ENCODE assay signal across 15 cellular contexts in the genomic region with DNA sequence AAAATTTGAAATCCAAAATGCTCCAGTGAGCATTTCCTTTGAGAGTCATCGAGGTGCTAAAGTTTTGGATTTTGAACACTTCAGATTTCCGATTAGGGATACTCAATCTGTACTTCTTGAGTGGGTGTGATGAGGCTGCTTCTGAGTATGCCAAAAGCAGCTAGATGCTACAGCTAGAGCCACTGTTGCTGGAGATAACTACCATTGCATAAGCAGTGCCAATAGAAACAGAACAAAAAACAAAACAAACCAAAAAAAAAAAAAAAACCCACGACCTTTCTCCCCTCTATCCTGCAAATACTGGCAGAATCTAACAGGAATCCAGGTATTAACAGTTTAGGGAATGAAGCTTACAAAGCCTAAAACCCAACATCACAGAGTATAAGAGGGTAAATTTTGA. TPM values are rescaled to one million over a fixed set of nuclear protein-coding genes. Genes with fewer than 3 reads are reported as not detected.
A peak's percentile ranks its signal among the peaks of the same experiment; 100 is the strongest.
DNase-seq lines count a peak whose midpoint lies in the region; ATAC-seq and TF ChIP-seq lines count a peak whose summit lies in the region.
"Had no signal": no experiment of that assay in that cellular context is flagged by ENCODE, and none has a peak within 500 bp of the region (broad histone marks: within the 10 kb centered on the region; RNA-seq: fewer than 3 reads in every experiment).

No MANE protein-coding gene starts in this region.

- no peak overlapping the region for H2AK9ac ChIP-seq in IMR-90 (replicated peaks; ENCODE audit: low read depth, low read length, poor library complexity)

- no peak for TF ChIP-seq CTCF in IMR-90 (conservative IDR thresholded peaks at IDR 0.05; ENCODE audit: low read depth, low read length)
- no peak for TF ChIP-seq CTCF in left ventricle myocardium inferior (IDR thresholded peaks at IDR 0.05; ENCODE audit: borderline replicate concordance)
- no peak for TF ChIP-seq CTCF in tibial artery (IDR thresholded peaks at IDR 0.05)

- H3K9ac ChIP-seq in IMR-90 (ENCODE audit: low read depth, low read length) (no peak overlapping the region), stomach smooth muscle (ENCODE audit: low read length in 2 of 2) (no peak overlapping the region)
- H3K9ac ChIP-seq: GM23248 had no signal

- H4K5ac ChIP-seq in IMR-90 (ENCODE audit: low read depth, low read length): no peak overlapping the region

- no peak overlapping the region for H3K18ac ChIP-seq in IMR-90 (ENCODE audit: low read depth, low read length)

- no CpG with 5 or more reads among the region's 3 CpGs for WGBS in IMR-90 (ENCODE audit: extremely low coverage in 2 of 2, insufficient read length in 1 of 2), 2 experiments

- BruUV-seq in IMR-90 (replicated peaks; lab: Mats Ljungman, UMichigan): no TSS peak

- H3K4me3 ChIP-seq in IMR-90 (ENCODE audit: insufficient read depth, low read depth, low read length) (no peak overlapping the region), left ventricle myocardium inferior (no peak overlapping the region), stomach smooth muscle (ENCODE audit: low read length in 2 of 2) (no peak overlapping the region), tibial artery (no peak overlapping the region)
- H3K4me3 ChIP-seq: GM23248, Peyer's patch, SK-N-MC had no signal

- H2AK5ac ChIP-seq in IMR-90 (ENCODE audit: low read depth, low read length): no peak overlapping the region

- H3K23ac ChIP-seq in IMR-90 (ENCODE audit: low read depth, low read length): no peak overlapping the region

- H4K8ac ChIP-seq in IMR-90 (ENCODE audit: low read depth in 2 of 2, low read length in 2 of 2): no peak overlapping the region

- H3K14ac ChIP-seq in IMR-90 (replicated peaks; ENCODE audit: low read depth, low read length): no peak overlapping the region

- no peak overlapping the region for H3K56ac ChIP-seq in IMR-90 (ENCODE audit: extremely low read depth, insufficient read depth, low read length)

- H3K79me1 ChIP-seq in IMR-90 (ENCODE audit: low read depth in 1 of 2, low read length in 2 of 2): no peaks in the 10 kb centered on the region; a peak in 1 of 4 replicates

- no peaks in the 10 kb centered on the region for H3K27me3 ChIP-seq in IMR-90 (ENCODE audit: control insufficient read depth, insufficient read depth, low read length)
- no peaks in the 10 kb centered on the region for H3K27me3 ChIP-seq in left ventricle myocardium inferior (ENCODE audit: low read depth)
- no peaks in the 10 kb centered on the region for H3K27me3 ChIP-seq in stomach smooth muscle (ENCODE audit: control insufficient read depth in 1 of 2, insufficient read depth in 2 of 2, low read length in 2 of 2)
- H3K27me3 ChIP-seq in tibial artery: no peaks in the 10 kb centered on the region
- H3K27me3 ChIP-seq: Peyer's patch had no signal

- H4K91ac ChIP-seq in IMR-90 (ENCODE audit: insufficient read depth, low read depth, low read length): no peak overlapping the region

- H2AFZ ChIP-seq in IMR-90 (replicated peaks; ENCODE audit: low read length, poor library complexity): no peak overlapping the region
- H2AFZ ChIP-seq: GM23248 had no signal

- peak overlapping the region; percentile 39; the same call in 1 of the 2 replicates for H3K4me2 ChIP-seq in IMR-90 (ENCODE audit: low read depth, low read length)

- H3K9me3 ChIP-seq in IMR-90 (ENCODE audit: control insufficient read depth, insufficient read depth, low read length): no peaks in the 10 kb centered on the region
- no peaks in the 10 kb centered on the region for H3K9me3 ChIP-seq in left ventricle myocardium inferior (replicated peaks)
- H3K9me3 ChIP-seq in stomach smooth muscle (ENCODE audit: control insufficient read depth in 2 of 2, low read length in 2 of 2): no peaks in the 10 kb centered on the region
- H3K9me3 ChIP-seq in tibial artery: no peaks in the 10 kb centered on the region
- H3K9me3 ChIP-seq: Peyer's patch had no signal

- H2BK15ac ChIP-seq in IMR-90 (ENCODE audit: low read depth, low read length): no peak overlapping the region

- 0 out of 2 replicates have a peak, but pooled peaks cover 3% of the 10 kb centered on the region for H3K9me1 ChIP-seq in IMR-90 (ENCODE audit: insufficient read depth, low read length)

- H4K20me1 ChIP-seq in IMR-90 (ENCODE audit: insufficient read depth, low read length): 0 out of 2 replicates have a peak, but pooled peaks cover 5% of the 10 kb centered on the region

- intact Hi-C loops in IMR-90 (cut with micrococcal nuclease): no loop called here
- intact Hi-C loops in left ventricle myocardium inferior (cut with micrococcal nuclease): no loop called here
- intact Hi-C loops in tibial artery (cut with DNase I; ENCODE audit: low total_unique reads): no loop called here

- dilution Hi-C loops in IMR-90 (cut with HindIII; ENCODE audit: low sequenced_read_pairs, unreplicated experiment): no loop called here

- ATAC-seq in IMR-90 (ENCODE audit: low read depth): peak; percentile 11; the same call in 1 of the 2 replicates
- ATAC-seq in GM18511 (IDR thresholded peaks at IDR 0.05; ENCODE audit: unreplicated experiment): no peak
- ATAC-seq in GM18870 (IDR thresholded peaks at IDR 0.05; ENCODE audit: unreplicated experiment): no peak

- in situ Hi-C loops in IMR-90 (cut with MboI; ENCODE audit: low sequenced_read_pairs): no loop called here

- H3K36me3 ChIP-seq in IMR-90 (ENCODE audit: control insufficient read depth, insufficient read depth, low read length) (peaks cover 5% of the 10 kb centered on the region), left ventricle myocardium inferior (peaks cover 26% of the 10 kb centered on the region), stomach smooth muscle (ENCODE audit: control insufficient read depth in 2 of 2, insufficient read depth in 2 of 2, low read length in 2 of 2) (peaks cover 3% of the 10 kb centered on the region in 2 donors), tibial artery (peaks cover 6 to 22% (median 15%) of the 10 kb centered on the region in 3 donors)
- H3K36me3 ChIP-seq: Peyer's patch had no signal

- no peak for TF ChIP-seq POLR2A in IMR-90 (IDR thresholded peaks at IDR 0.05; ENCODE audit: low read depth, low read length)

- CTCF ChIA-PET in IMR-90 (lab: Yijun Ruan, JAX): interaction anchor here (0.6 to 0.9 kb wide), 2 partner anchors 14 to 97 kb away, joined by 3 to 4 read pairs; no protein-coding TSS in a partner anchor

- no peak overlapping the region for H2BK5ac ChIP-seq in IMR-90 (ENCODE audit: low read depth, low read length, poor library complexity, severe bottlenecking)

- no peak overlapping the region for H2BK20ac ChIP-seq in IMR-90 (ENCODE audit: low read depth, low read length)

- H3K4ac ChIP-seq in IMR-90 (ENCODE audit: low read depth, low read length): no peak overlapping the region

- H3K4me1 ChIP-seq in IMR-90 (ENCODE audit: control insufficient read depth, insufficient read depth, low read length): peaks cover 1% of the 10 kb centered on the region
- peaks cover 30% of the 10 kb centered on the region for H3K4me1 ChIP-seq in left ventricle myocardium inferior
- H3K4me1 ChIP-seq in stomach smooth muscle (ENCODE audit: control insufficient read depth, insufficient read depth, low read length): peaks cover 2% of the 10 kb centered on the region
- H3K4me1 ChIP-seq in tibial artery: peaks cover 0 to 17% (median 6%) of the 10 kb centered on the region in 4 donors

- TF ChIP-seq RAD21 in IMR-90 (IDR thresholded peaks at IDR 0.05; ENCODE audit: low read length): no peak

- H2BK120ac ChIP-seq in IMR-90 (ENCODE audit: low read depth, low read length): no peak overlapping the region

- DNase-seq in IMR-90: no peak
- no peak for DNase-seq in left ventricle myocardium inferior
- DNase-seq in tibial artery: no peak
- DNase-seq: ACHN, GM23248, HCEC 1CT, NCI-H1092 treated with DMSO at 0.1 percent for 48 hours, NCI-H2081, Peyer's patch had no signal

- H3K27ac ChIP-seq in IMR-90 (ENCODE audit: insufficient read depth, low read length): no peak overlapping the region
- H3K27ac ChIP-seq in cingulate gyrus (ENCODE audit: low read depth, low read length): peak overlapping the region; percentile 39
- peak overlapping the region; percentile 61 for H3K27ac ChIP-seq in left ventricle myocardium inferior (replicated peaks)
- H3K27ac ChIP-seq in stomach smooth muscle (ENCODE audit: low read length): peak overlapping the region; percentile 2
- peak overlapping the region in 1 of 2 donors; percentile 30 for H3K27ac ChIP-seq in tibial artery
- H3K27ac ChIP-seq: C4-2B, GM23248, Peyer's patch, SK-N-MC had no signal

- POLR2A ChIA-PET in IMR-90 (lab: Charles Lee; ENCODE audit: unreplicated experiment): no interaction called here

TF ChIP-seq in IMR-90, 13 proteins besides CTCF, POLR2A, EP300 and RAD21 (continues in another document):
- no peak for TF ChIP-seq NFE2L2 (IDR thresholded peaks at IDR 0.05; ENCODE audit: low read depth, low read length)
- no peak for TF ChIP-seq CHD1 (IDR thresholded peaks at IDR 0.05; ENCODE audit: low read depth, low read length)
- no peak for TF ChIP-seq CEBPB (IDR thresholded peaks at IDR 0.05; ENCODE audit: low read depth, low read length)
- TF ChIP-seq, protein P1, sequence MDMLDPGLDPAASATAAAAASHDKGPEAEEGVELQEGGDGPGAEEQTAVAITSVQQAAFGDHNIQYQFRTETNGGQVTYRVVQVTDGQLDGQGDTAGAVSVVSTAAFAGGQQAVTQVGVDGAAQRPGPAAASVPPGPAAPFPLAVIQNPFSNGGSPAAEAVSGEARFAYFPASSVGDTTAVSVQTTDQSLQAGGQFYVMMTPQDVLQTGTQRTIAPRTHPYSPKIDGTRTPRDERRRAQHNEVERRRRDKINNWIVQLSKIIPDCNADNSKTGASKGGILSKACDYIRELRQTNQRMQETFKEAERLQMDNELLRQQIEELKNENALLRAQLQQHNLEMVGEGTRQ (IDR thresholded peaks at IDR 0.05; ENCODE audit: low read depth, low read length): no peak
- TF ChIP-seq FOS (IDR thresholded peaks at IDR 0.05; ENCODE audit: low read depth, low read length): no peak
- TF ChIP-seq MAZ (IDR thresholded peaks at IDR 0.05; ENCODE audit: borderline replicate concordance, low read depth, low read length): no peak
- no peak for TF ChIP-seq RFX5 (IDR thresholded peaks at IDR 0.05; ENCODE audit: low read depth, low read length)
- TF ChIP-seq SMC3 (IDR thresholded peaks at IDR 0.05; ENCODE audit: low read depth, low read length): no peak
- no peak for TF ChIP-seq BHLHE40 (IDR thresholded peaks at IDR 0.05; ENCODE audit: low read depth, low read length)
- no peak for TF ChIP-seq MAFK (IDR thresholded peaks at IDR 0.05; ENCODE audit: low read depth, low read length)
- no peak for TF ChIP-seq MXI1 (IDR thresholded peaks at IDR 0.05; ENCODE audit: borderline replicate concordance, low read depth, low read length)
- no peak for TF ChIP-seq RCOR1 (IDR thresholded peaks at IDR 0.05; ENCODE audit: insufficient replicate concordance, low read length)

RNA-seq across cellular contexts. Expression of a gene that starts 43.5 kb away (rescaled TPM):
- total RNA-seq in IMR-90 (2012; rRNA removed) (not detected in 2 replicates), left ventricle myocardium inferior (0.16 TPM)
- polyA plus RNA-seq in IMR-90 (2012; rRNA removed): not detected in 2 replicates
- polyA plus RNA-seq in IMR-90 (2012; cell fraction: cytosol; rRNA removed): not detected in 2 replicates
- not detected in 2 replicates for polyA plus RNA-seq in IMR-90 (2012; cell fraction: nucleus; rRNA removed; ENCODE audit: low replicate concordance)
- total RNA-seq: GM23248, Peyer's patch had no signal
- polyA plus RNA-seq: GM23248 had no signal
